ENCODE assay signal across 9 cellular contexts in the genomic region with DNA sequence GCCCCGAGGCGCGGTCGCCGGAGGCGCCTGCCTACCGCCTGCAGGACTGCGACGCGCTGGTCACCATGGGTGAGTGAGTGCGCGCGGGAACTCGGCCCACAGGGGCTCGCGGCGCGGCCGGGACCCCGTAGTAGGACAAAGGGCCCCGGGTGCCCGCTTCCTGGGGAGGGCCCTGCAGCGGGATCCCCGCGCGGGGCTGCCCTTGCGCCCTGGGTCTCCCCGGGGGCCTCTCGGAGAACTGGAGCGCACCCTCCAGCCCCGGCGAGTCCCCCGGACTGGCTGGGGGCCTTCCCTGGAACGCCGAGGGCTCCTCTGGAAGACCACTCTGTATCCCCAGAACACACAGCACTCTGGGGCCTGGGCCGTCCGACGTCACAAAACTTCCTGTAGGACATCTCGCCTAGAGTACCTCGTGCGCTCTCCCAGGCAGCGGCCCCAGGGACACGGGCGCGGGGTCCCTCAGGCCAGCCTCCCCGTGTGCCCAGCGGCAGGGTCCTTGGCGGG.
DNase-seq lines count a peak whose midpoint lies in the region; ATAC-seq and TF ChIP-seq lines count a peak whose summit lies in the region.
"Had no signal": no experiment of that assay in that cellular context is flagged by ENCODE, and none has a peak within 500 bp of the region (broad histone marks: within the 10 kb centered on the region; RNA-seq: fewer than 3 reads in every experiment).

No MANE protein-coding gene starts in this region.

- intact Hi-C loops in CD14-positive monocyte (cut with micrococcal nuclease) = no loop called here

- no peaks in the 10 kb centered on the region for H3K27me3 Mint-ChIP-seq in CD14-positive monocyte (ENCODE audit: low read depth in 3 of 3)
- H3K27me3 Mint-ChIP-seq in activated CD4-positive, alpha-beta memory T cell treated with anti-CD3 and anti-CD28 coated beads, Interleukin-2, amount 10 ng/mL, durations not matched to agents 7 days and 5 days = no peaks in the 10 kb centered on the region

- peak overlapping the region in 1 of 7 donors; percentile 82 for H3K27ac Mint-ChIP-seq in CD14-positive monocyte
- H3K27ac Mint-ChIP-seq in activated CD4-positive, alpha-beta memory T cell treated with anti-CD3 and anti-CD28 coated beads, Interleukin-2, amount 10 ng/mL, durations not matched to agents 7 days and 5 days = peak overlapping the region; percentile 89
- H3K27ac Mint-ChIP-seq: nephron had no signal

- no peaks in the 10 kb centered on the region for H3K9me3 Mint-ChIP-seq in CD14-positive monocyte
- no peaks in the 10 kb centered on the region for H3K9me3 Mint-ChIP-seq in activated CD4-positive, alpha-beta memory T cell treated with anti-CD3 and anti-CD28 coated beads, Interleukin-2, amount 10 ng/mL, durations not matched to agents 7 days and 5 days
- H3K9me3 Mint-ChIP-seq: nephron had no signal

- no peaks in the 10 kb centered on the region for H3K36me3 Mint-ChIP-seq in CD14-positive monocyte
- peaks cover 39% of the 10 kb centered on the region for H3K36me3 Mint-ChIP-seq in activated CD4-positive, alpha-beta memory T cell treated with anti-CD3 and anti-CD28 coated beads, Interleukin-2, amount 10 ng/mL, durations not matched to agents 7 days and 5 days (ENCODE audit: low read depth)

- TF ChIP-seq CTCF in CD14-positive monocyte (IDR thresholded peaks at IDR 0.05) = no peak

- peak overlapping the region; percentile 85 to 94 for H3K4me3 Mint-ChIP-seq in CD14-positive monocyte
- H3K4me3 Mint-ChIP-seq in activated CD4-positive, alpha-beta memory T cell treated with anti-CD3 and anti-CD28 coated beads, Interleukin-2, amount 10 ng/mL, durations not matched to agents 7 days and 5 days = peak overlapping the region; percentile 98
- H3K4me3 Mint-ChIP-seq: nephron had no signal

- POLR2A ChIA-PET in activated CD4-positive, alpha-beta memory T cell treated with anti-CD3 and anti-CD28 coated beads, Interleukin-2, amount 10 ng/mL, durations not matched to agents 7 days and 5 days (lab: Charles Lee) = interaction anchor here (1.2 to 2.8 kb wide), 6 partner anchors 9 to 174 kb away, joined by 4 to 22 read pairs (median 10); no protein-coding TSS in a partner anchor

- peaks cover 42% of the 10 kb centered on the region for H3K4me1 Mint-ChIP-seq in CD14-positive monocyte
- H3K4me1 Mint-ChIP-seq in activated CD4-positive, alpha-beta memory T cell treated with anti-CD3 and anti-CD28 coated beads, Interleukin-2, amount 10 ng/mL, durations not matched to agents 7 days and 5 days = peaks cover 28% of the 10 kb centered on the region
- H3K4me1 Mint-ChIP-seq: nephron had no signal

- ATAC-seq in HG02588 (IDR thresholded peaks at IDR 0.05; ENCODE audit: unreplicated experiment) (peak; percentile 11), left lobe of liver (no peak)

- CTCF ChIA-PET in activated CD4-positive, alpha-beta memory T cell treated with anti-CD3 and anti-CD28 coated beads, Interleukin-2, amount 10 ng/mL, durations not matched to agents 7 days and 5 days (lab: Charles Lee) = no interaction called here

- DNase-seq in CD14-positive monocyte (ENCODE audit: low spot score) (no peak), left lobe of liver (ENCODE audit: low spot score) (peak; percentile 42), NCI-H1417 (lab: John Stamatoyannopoulos, UW) (no peak), activated gamma-delta T cell (lab: John Stamatoyannopoulos, UW) (no peak), NOMO-1 treated with DMSO at 0.1 percent for 48 hours (lab: John Stamatoyannopoulos, UW; ENCODE audit: unreplicated experiment) (no peak), medulla oblongata (ENCODE audit: extremely low spot score) (no peak)
- peak; percentile 21 for DNase-seq in activated CD4-positive, alpha-beta memory T cell treated with anti-CD3 and anti-CD28 coated beads, Interleukin-2, amount 10 ng/mL, durations not matched to agents 7 days and 5 days

Comparison
In these comparisons a context has a peak if more than half of its experiments do, and no peak if none do; other contexts are left out.
1. DNase-seq: peak in activated CD4-positive, alpha-beta memory T cell treated with anti-CD3 and anti-CD28 coated beads, Interleukin-2, amount 10 ng/mL, durations not matched to agents 7 days and 5 days (single experiment) and left lobe of liver (single experiment); none in CD14-positive monocyte (single experiment), NCI-H1417 (0 of 3), activated gamma-delta T cell (single experiment), NOMO-1 treated with DMSO at 0.1 percent for 48 hours (single experiment) and medulla oblongata (single experiment).